ENCODE assay signal across 8 cellular contexts in genomic region chr12:57005980-57006808, GRCh38. TPM values are rescaled to one million over a fixed set of nuclear protein-coding genes. Genes with fewer than 3 reads are reported as not detected.
DNase-seq lines count a peak whose midpoint lies in the region; ATAC-seq, FAIRE-seq and TF ChIP-seq lines count a peak whose summit lies in the region.

Gene ZBTB39, minus strand, starts transcription at chr12:57006546. Its CDS starts 1,629 bp downstream, at chr12:57004917.

- no peak for TF ChIP-seq EP300 in A549 (IDR thresholded peaks at IDR 0.05)

- peaks cover 31% of the 10 kb centered on the region for H3K36me3 Mint-ChIP-seq in endodermal cell (ENCODE audit: low read depth)

- H3K27ac Mint-ChIP-seq in endodermal cell, result peak within 1 kb of the TSS; percentile 81

- H3K27me3 Mint-ChIP-seq in endodermal cell (ENCODE audit: insufficient read depth), result no peaks in the 10 kb centered on the region

- peak within 1 kb of the TSS; percentile 98 to 99 for H3K27ac ChIP-seq in A549
- H3K27ac ChIP-seq in endodermal cell (ENCODE audit: low read depth, low read length), result peak within 1 kb of the TSS; percentile 64

- ATAC-seq in A549 (peak; percentile 67 to 76), GM18505 (IDR thresholded peaks at IDR 0.05; ENCODE audit: unreplicated experiment) (peak; percentile 65), HG03066 (IDR thresholded peaks at IDR 0.05; ENCODE audit: low read depth, unreplicated experiment) (peak; percentile 48)

- FAIRE-seq in A549 (lab: Jason Lieb, UNC), result no peak

- DNase-seq in A549 (ENCODE audit: low read depth in 1 of 2, low spot score in 1 of 2) (peak; percentile 60 to 82), NCI-H526 treated with DMSO at 0.1 percent for 48 hours (lab: John Stamatoyannopoulos, UW) (peak; percentile 45), endodermal cell (peak; percentile 92)
- DNase-seq in activated CD8-positive, alpha-beta memory T cell treated with anti-CD3 and anti-CD28 coated beads for 48 hours (ENCODE audit: low read depth in 2 of 3, low spot score in 2 of 3), result peak in 2 of 3 experiments; percentile 57 to 64
- peak; percentile 37 to 49 for DNase-seq in stimulated activated CD8-positive, alpha-beta memory T cell treated with anti-CD3 and anti-CD28 coated beads, Interleukin-7, amount 100 ng/mL, for 1 hour (ENCODE audit: low read depth in 2 of 2)

- H3K27me3 ChIP-seq in endodermal cell (ENCODE audit: control insufficient read depth, insufficient read depth, low read length, poor library complexity, severe bottlenecking) (no peaks in the 10 kb centered on the region), mononuclear cell (ENCODE audit: insufficient read depth, low read length) (no peaks in the 10 kb centered on the region)

- H3K9ac ChIP-seq in endodermal cell (ENCODE audit: extremely low read depth, low read length, poor library complexity, severe bottlenecking), result peak within 1 kb of the TSS; percentile 75

- H3K4me2 ChIP-seq in A549, result peak within 1 kb of the TSS; percentile 81

- CTCF ChIA-PET in A549 (lab: Yijun Ruan, JAX), result interaction anchor here (0.6 to 8.8 kb wide), 37 partner anchors 9 to 370 kb away, joined by 3 to 161 read pairs (median 4); partner anchors contain the start of genes MYO1A, STAT6 and TAC3

- H3K4me3 ChIP-seq in A549, result peak within 1 kb of the TSS; percentile 99
- H3K4me3 ChIP-seq in endodermal cell (ENCODE audit: low read length), result peak within 1 kb of the TSS; percentile 91
- peak within 1 kb of the TSS; percentile 49 for H3K4me3 ChIP-seq in mononuclear cell (ENCODE audit: low read length)

- H3K4me1 ChIP-seq in A549 (peaks cover 39% of the 10 kb centered on the region), endodermal cell (ENCODE audit: control insufficient read depth, insufficient read depth, low read length) (peaks cover 6% of the 10 kb centered on the region), mononuclear cell (ENCODE audit: insufficient read depth, low read length) (peaks cover 22% of the 10 kb centered on the region)

- H3K9me3 ChIP-seq in A549 (no peaks in the 10 kb centered on the region), endodermal cell (ENCODE audit: control insufficient read depth, low read length) (no peaks in the 10 kb centered on the region), mononuclear cell (ENCODE audit: low read depth, low read length) (no peaks in the 10 kb centered on the region)

- no peaks in the 10 kb centered on the region for H3K9me3 Mint-ChIP-seq in endodermal cell

- peak within 1 kb of the TSS; percentile 79 for H3K4me3 Mint-ChIP-seq in endodermal cell

- H3K4me1 Mint-ChIP-seq in endodermal cell, result peaks cover 27% of the 10 kb centered on the region

- TF ChIP-seq POLR2A in A549 (IDR thresholded peaks at IDR 0.05; ENCODE audit: low read length), result peak; percentile 83
- TF ChIP-seq POLR2A in GM18505 (IDR thresholded peaks at IDR 0.05; ENCODE audit: borderline replicate concordance, extremely low read depth, insufficient read depth, insufficient read length), result peak; percentile 76

- TF ChIP-seq RAD21 in A549 (conservative IDR thresholded peaks at IDR 0.05 in 1 of 2, IDR thresholded peaks at IDR 0.05 in 1 of 2), result no peak; a peak in 1 of 5 replicates

- TF ChIP-seq CTCF in A549 (IDR thresholded peaks at IDR 0.05) (peak; percentile 97), endodermal cell (conservative IDR thresholded peaks at IDR 0.05) (peak; percentile 64)

- peaks cover 34% of the 10 kb centered on the region for H3K36me3 ChIP-seq in endodermal cell (ENCODE audit: control insufficient read depth, insufficient read depth, low read length)

- POLR2A ChIA-PET in A549 (lab: Yijun Ruan, JAX), result interaction anchor here (1.5 kb wide), 1 partner anchor 318 kb away, joined by 3 read pairs; the partner anchor contains the start of gene PTGES3

- 0% methylated on average over 8 of the region's 94 CpGs for WGBS in A549 (ENCODE audit: missing lambda C conversion rate)
- WGBS in endodermal cell (ENCODE audit: insufficient coverage in 1 of 2, insufficient read length in 1 of 2), 2 experiments, result 1 to 3% methylated on average over 14 to 94 of the region's 94 CpGs

TF ChIP-seq in A549, 52 proteins besides CTCF, POLR2A, EP300 and RAD21:
- TF ChIP-seq PHF8 (IDR thresholded peaks at IDR 0.05; ENCODE audit: borderline replicate concordance, low read depth) (peak; percentile 67; the same call in 1 of the 2 replicates), HDAC2 (IDR thresholded peaks at IDR 0.05) (no peak), JUN (IDR thresholded peaks at IDR 0.05) (peak in 1 of 2 experiments; percentile 76; a peak in 3 of 5 replicates), NPAS2 (CRISPR knock-in tag; IDR thresholded peaks at IDR 0.05; ENCODE audit: borderline replicate concordance) (no peak), HES2 (IDR thresholded peaks at IDR 0.05) (no peak), BCL3 (IDR thresholded peaks at IDR 0.05) (peak; percentile 85), FOXS1 (CRISPR knock-in tag; IDR thresholded peaks at IDR 0.05) (no peak), ZFP36 (IDR thresholded peaks at IDR 0.05; ENCODE audit: borderline replicate concordance, partially characterized antibody) (no peak)
TF ChIP-seq in A549: peak in this region for 3.

RNA-seq across cellular contexts. Expression of gene ZBTB39, which starts in this region (rescaled TPM):
- polyA plus RNA-seq in A549 (2011; rRNA removed) (9.5 and 9.8 TPM in 2 replicates), A549 (2017; fragmentation: RNase III; extraction: RNeasy Plus Mini Kit Qiagen cat#74134 plus additional on column Dnase treatment) (4.3 to 4.7 TPM (median 4.5 TPM) in 3 replicates)
- 4.6 and 5.2 TPM in 2 replicates for polyA plus RNA-seq in A549 (2012; cell fraction: cytosol; rRNA removed)
- 4.3 and 5.4 TPM in 2 replicates for polyA plus RNA-seq in A549 (2012; cell fraction: nucleus; rRNA removed)
- polyA minus RNA-seq in A549 (2011; rRNA and poly(A)+ RNA removed), result 17.6 and 21.0 TPM in 2 replicates
- total RNA-seq in endodermal cell (10 to 100 TPM; 22.1 to 25.7 TPM), mononuclear cell (12.8 TPM)
- 17.3 TPM for polyA plus RNA-seq in endodermal cell (2013, experiment 1 of 2)
- 16.1 TPM for polyA plus RNA-seq in endodermal cell (2013, experiment 2 of 2)

Comparison
In these comparisons a context has a peak if more than half of its experiments do, and no peak if none do; other contexts are left out.
1. Peak in every context shown above with its lines: DNase-seq, ATAC-seq, H3K4me3 ChIP-seq and H3K27ac ChIP-seq.
2. H3K4me3 ChIP-seq: peak in every context shown above with its lines; median percentile 99 in A549; 91 in endodermal cell; 49 in mononuclear cell.